In genomic region chr10:23158370-23158769, GRCh38 we compare ENCODE assay signal across 9 cellular contexts. TPM values are rescaled to one million over a fixed set of nuclear protein-coding genes. Genes with fewer than 3 reads are reported as not detected.
DNase-seq lines count a peak whose midpoint lies in the region; ATAC-seq and TF ChIP-seq lines count a peak whose summit lies in the region.
"Had no signal": no experiment of that assay in that cellular context is flagged by ENCODE, and none has a peak within 500 bp of the region (broad histone marks: within the 10 kb centered on the region; RNA-seq: fewer than 3 reads in every experiment).

No MANE protein-coding gene starts in this region.

- no peaks in the 10 kb centered on the region for H3K27me3 ChIP-seq in ovary

- no peak overlapping the region for H3K27ac ChIP-seq in ovary

- H3K9me3 ChIP-seq in ovary, result no peaks in the 10 kb centered on the region

- 3 to 8% (median 3%) methylated on average over 5 of the region's 5 CpGs for WGBS in ovary, 3 donors

- peak; percentile 39 to 53 (median 39) for TF ChIP-seq CTCF in ovary (IDR thresholded peaks at IDR 0.05)

- H3K4me1 ChIP-seq in ovary (ENCODE audit: insufficient read depth), result no peaks in the 10 kb centered on the region

- no peaks in the 10 kb centered on the region for H3K36me3 ChIP-seq in ovary

- ATAC-seq in GM18867 (IDR thresholded peaks at IDR 0.05; ENCODE audit: unreplicated experiment), result peak; percentile 66
- peak; percentile 78 for ATAC-seq in HG03354 (IDR thresholded peaks at IDR 0.05; ENCODE audit: poor library complexity, severe bottlenecking, unreplicated experiment)
- ATAC-seq in GM18520 (IDR thresholded peaks at IDR 0.05; ENCODE audit: unreplicated experiment), result no peak

- intact Hi-C loops in ovary (cut with DNase I), result loop anchor here in 1 of 4 donors (2.0 kb wide), 1 partner anchor 202 kb away; no protein-coding TSS in a partner anchor

- DNase-seq in C1 segment of cervical spinal cord (lab: John Stamatoyannopoulos, UW) (peak in 8 of 14 donors; percentile 3 to 41 (median 18)), NCI-H526 treated with DMSO at 0.1 percent for 48 hours (lab: John Stamatoyannopoulos, UW) (peak; percentile 12), germinal center (ENCODE audit: low spot score) (peak; percentile 73), ovary (peak in 2 of 5 donors; percentile 33 to 46)
- DNase-seq in activated T-cell treated with anti-CD3 and anti-CD28 coated beads, Interleukin-2, amount 50 U/mL, for 48 hours, result peak; percentile 47 to 56

- no peak overlapping the region for H3K4me3 ChIP-seq in ovary

- TF ChIP-seq POLR2A in ovary (IDR thresholded peaks at IDR 0.05), result no peak

- TF ChIP-seq EP300 in ovary (IDR thresholded peaks at IDR 0.05), result no peak

RNA-seq across cellular contexts. Expression of gene PTF1A, which starts 33.7 kb away (rescaled TPM):
- not detected for total RNA-seq in ovary
- polyA plus RNA-seq in ovary, result not detected
- total RNA-seq: T-helper 1 cell treated with Interleukin-12 subunit alpha and Interleukin-12 subunit beta and Interleukin-4 antibody, amounts not matched to agents 30 ng/mL and 1 ng/mL, for 36 hours had no signal
